Comparison of ENCODE assay signal across 9 cellular contexts in genomic region chr1:42962641-42963377, GRCh38. TPM values are rescaled to one million over a fixed set of nuclear protein-coding genes. Genes with fewer than 3 reads are reported as not detected.
DNase-seq lines count a peak whose midpoint lies in the region; ATAC-seq lines count a peak whose summit lies in the region.
"Had no signal": no experiment of that assay in that cellular context is flagged by ENCODE, and none has a peak within 500 bp of the region (broad histone marks: within the 10 kb centered on the region; RNA-seq: fewer than 3 reads in every experiment).

No MANE protein-coding gene starts in this region.

- no peak overlapping the region for H2AFZ ChIP-seq in neuronal stem cell (ENCODE audit: low read length)

- no peak overlapping the region for H4K8ac ChIP-seq in neuronal stem cell (ENCODE audit: low read depth, low read length)

- no peaks in the 10 kb centered on the region for H3K36me3 ChIP-seq in neuronal stem cell (replicated peaks in 1 of 2; ENCODE audit: control insufficient read depth in 2 of 2, insufficient read depth in 2 of 2, low read length in 2 of 2)

- H3K18ac ChIP-seq in neuronal stem cell (ENCODE audit: low read length) = peak overlapping the region; percentile 89

- peaks cover 2% of the 10 kb centered on the region for H3K79me1 ChIP-seq in neuronal stem cell (ENCODE audit: low read depth, low read length)

- H3K4me3 ChIP-seq in neuronal stem cell (ENCODE audit: low read length in 2 of 2) = no peak overlapping the region
- H3K4me3 ChIP-seq: SJSA1 had no signal

- DNase-seq in ELF-1 (ENCODE audit: low read depth, low spot score) (peak; percentile 85), NCI-H345 (lab: John Stamatoyannopoulos, UW) (peak; percentile 55), ecto neural progenitor cell (ENCODE audit: low spot score) (peak; percentile 75), neuronal stem cell (ENCODE audit: low spot score) (no peak), COLO829 (ENCODE audit: low spot score) (no peak), 8988T (no peak)
- DNase-seq in stimulated activated CD4-positive, alpha-beta T cell treated with anti-CD3 and anti-CD28 coated beads, Interleukin-4, amount 100 ng/mL, for 4 hours = no peak

- H3K27ac ChIP-seq in neuronal stem cell (replicated peaks; ENCODE audit: low read length) = peak overlapping the region; percentile 65

- H2BK15ac ChIP-seq in neuronal stem cell (ENCODE audit: low read length) = peak overlapping the region; percentile 62

- peaks cover 36 to 42% of the 10 kb centered on the region in 2 donors for H3K4me1 ChIP-seq in neuronal stem cell (ENCODE audit: control insufficient read depth in 2 of 2, insufficient read depth in 1 of 2, low read depth in 1 of 2, low read length in 2 of 2)

- no peak overlapping the region for H4K91ac ChIP-seq in neuronal stem cell (ENCODE audit: low read depth, low read length, poor library complexity)

- no peak overlapping the region for H2BK120ac ChIP-seq in neuronal stem cell (ENCODE audit: low read depth, low read length)

- H3K14ac ChIP-seq in neuronal stem cell (ENCODE audit: low read length) = no peak overlapping the region

- WGBS in neuronal stem cell (ENCODE audit: extremely low coverage in 2 of 2, insufficient read length in 2 of 2, insufficient replicate concordance in 1 of 2), 2 donors = no CpG with 5 or more reads among the region's 13 CpGs

- H3K9me3 ChIP-seq in neuronal stem cell (replicated peaks in 1 of 2; ENCODE audit: control insufficient read depth in 2 of 2, insufficient read depth in 1 of 2, low read depth in 1 of 2, low read length in 2 of 2) = no peaks in the 10 kb centered on the region
- H3K9me3 ChIP-seq: SJSA1 had no signal

- no peaks in the 10 kb centered on the region for H3K27me3 ChIP-seq in neuronal stem cell (ENCODE audit: control insufficient read depth in 3 of 3, insufficient read depth in 3 of 3, low read depth in 1 of 3, low read length in 3 of 3)
- H3K27me3 ChIP-seq: SJSA1 had no signal

- H3K4ac ChIP-seq in neuronal stem cell (ENCODE audit: low read length) = peak overlapping the region; percentile 43

- H3K23ac ChIP-seq in neuronal stem cell (ENCODE audit: low read depth, low read length, poor library complexity) = no peak overlapping the region

- peak overlapping the region; percentile 56 for H2BK5ac ChIP-seq in neuronal stem cell (ENCODE audit: low read length)

- peak overlapping the region; percentile 19 for H3K4me2 ChIP-seq in neuronal stem cell (ENCODE audit: insufficient read depth, low read length, poor library complexity, severe bottlenecking)

- no peak for ATAC-seq in HG02970 (IDR thresholded peaks at IDR 0.05; ENCODE audit: low FRiP score, unreplicated experiment)

- H3K9ac ChIP-seq in neuronal stem cell (ENCODE audit: low read depth, low read length, poor library complexity) = peak overlapping the region; percentile 53

- H2BK12ac ChIP-seq in neuronal stem cell (ENCODE audit: low read length) = peak overlapping the region; percentile 47

- peak overlapping the region; percentile 18 for H2AK5ac ChIP-seq in neuronal stem cell (ENCODE audit: low read depth, low read length)

RNA-seq across cellular contexts. Expression of gene SLC2A1, which starts 4.1 kb away (rescaled TPM):
- 350 TPM for polyA plus RNA-seq in neuronal stem cell (2013, experiment 1 of 2)
- 351 TPM for polyA plus RNA-seq in neuronal stem cell (2013, experiment 2 of 2)

Comparison
In these comparisons a context has a peak if more than half of its experiments do, and no peak if none do; other contexts are left out.
1. DNase-seq: peak in ELF-1 (single experiment), NCI-H345 (single experiment) and ecto neural progenitor cell (single experiment); none in neuronal stem cell (single experiment), COLO829 (single experiment), 8988T (single experiment) and stimulated activated CD4-positive, alpha-beta T cell treated with anti-CD3 and anti-CD28 coated beads, Interleukin-4, amount 100 ng/mL, for 4 hours (0 of 2).